In genomic region chr3:27542469-27542868, GRCh38 we compare ENCODE assay signal across 1 cellular context.
A peak's percentile ranks its signal among the peaks of the same experiment; 100 is the strongest.
TF ChIP-seq lines count a peak whose summit lies in the region.

No MANE protein-coding gene starts in this region.

TF ChIP-seq in endothelial cell of umbilical vein, 7 proteins besides CTCF, POLR2A, EP300 and RAD21:
- TF ChIP-seq, protein P1, sequence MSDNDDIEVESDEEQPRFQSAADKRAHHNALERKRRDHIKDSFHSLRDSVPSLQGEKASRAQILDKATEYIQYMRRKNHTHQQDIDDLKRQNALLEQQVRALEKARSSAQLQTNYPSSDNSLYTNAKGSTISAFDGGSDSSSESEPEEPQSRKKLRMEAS (IDR thresholded peaks at IDR 0.05; ENCODE audit: insufficient read depth, insufficient read length) = no peak
- TF ChIP-seq FOS (IDR thresholded peaks at IDR 0.05; ENCODE audit: borderline replicate concordance, insufficient read depth, low read length) (no peak), EZH2 (IDR thresholded peaks at IDR 0.05; ENCODE audit: borderline replicate concordance, low read depth, low read length, severe bottlenecking) (no peak), MYC (IDR thresholded peaks at IDR 0.05; ENCODE audit: low read depth, low read length) (no peak), GATA2 (IDR thresholded peaks at IDR 0.05; ENCODE audit: insufficient read depth, insufficient read length, low read depth, low read length) (peak; percentile 15), POLR2AphosphoS5 (IDR thresholded peaks at IDR 0.05; ENCODE audit: insufficient read depth, low read depth, low read length) (no peak), JUN (IDR thresholded peaks at IDR 0.05; ENCODE audit: borderline replicate concordance, insufficient read depth, insufficient read length, low read depth) (no peak)
